17 cellular contexts compared by ENCODE assay signal in the genomic region with DNA sequence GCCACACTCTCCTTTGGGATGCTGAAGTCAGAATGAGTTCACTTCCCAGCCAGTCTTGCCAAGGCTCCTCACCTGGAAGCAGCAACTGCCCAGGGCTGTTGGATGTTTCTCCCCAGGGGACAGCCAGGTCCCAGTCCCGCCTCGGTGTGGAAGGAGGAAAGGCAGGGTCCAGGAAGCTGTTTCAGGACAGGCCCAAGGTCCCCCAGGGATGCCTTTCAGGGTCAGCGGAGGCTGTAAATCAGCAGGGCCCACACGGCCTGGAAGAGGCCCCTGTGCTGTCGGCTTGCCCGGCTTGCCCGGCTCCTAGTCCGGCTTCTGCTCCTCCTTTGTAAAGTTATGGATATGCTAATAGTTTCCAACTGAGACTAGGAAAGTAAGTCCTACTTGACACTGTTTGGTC. TPM values are rescaled to one million over a fixed set of nuclear protein-coding genes. Genes with fewer than 3 reads are reported as not detected.
A peak's percentile ranks its signal among the peaks of the same experiment; 100 is the strongest.
DNase-seq lines count a peak whose midpoint lies in the region; ATAC-seq, FAIRE-seq and TF ChIP-seq lines count a peak whose summit lies in the region.
"Had no signal": no experiment of that assay in that cellular context is flagged by ENCODE, and none has a peak within 500 bp of the region (broad histone marks: within the 10 kb centered on the region; RNA-seq: fewer than 3 reads in every experiment).

No MANE protein-coding gene starts in this region.

- no peak for ATAC-seq in CD4-positive, alpha-beta T cell (ENCODE audit: poor library complexity)
- ATAC-seq in activated naive CD8-positive, alpha-beta T cell treated with anti-CD3 and anti-CD28 coated beads, Interleukin-2, amount 50 U/mL, for 24 hours: no peak
- ATAC-seq in natural killer cell (no peak), GM18502 (IDR thresholded peaks at IDR 0.05; ENCODE audit: poor library complexity, unreplicated experiment) (no peak), GM18511 (IDR thresholded peaks at IDR 0.05; ENCODE audit: unreplicated experiment) (no peak)

- no peaks in the 10 kb centered on the region for H3K9me3 Mint-ChIP-seq in CD4-positive, alpha-beta T cell
- H3K9me3 Mint-ChIP-seq in IgD-negative memory B cell (no peaks in the 10 kb centered on the region), natural killer cell (no peaks in the 10 kb centered on the region)
- no peaks in the 10 kb centered on the region for H3K9me3 Mint-ChIP-seq in activated naive CD8-positive, alpha-beta T cell treated with anti-CD3 and anti-CD28 coated beads, Interleukin-2, amount 50 U/mL, for 24 hours

- H3K36me3 ChIP-seq in colonic mucosa: no peaks in the 10 kb centered on the region
- H3K36me3 ChIP-seq: adrenal gland had no signal

- no peak overlapping the region for H3K27ac Mint-ChIP-seq in CD4-positive, alpha-beta T cell
- H3K27ac Mint-ChIP-seq in IgD-negative memory B cell (peak overlapping the region; percentile 80 to 100 (median 86)), natural killer cell (peak overlapping the region in 1 of 2 donors; percentile 98)
- H3K27ac Mint-ChIP-seq in activated naive CD8-positive, alpha-beta T cell treated with anti-CD3 and anti-CD28 coated beads, Interleukin-2, amount 50 U/mL, for 24 hours: peak overlapping the region; percentile 96

- POLR2A ChIA-PET in CD4-positive, alpha-beta T cell (lab: Charles Lee): interaction anchor here (0.7 to 32.3 kb wide), 9 partner anchors 5 to 110 kb away, joined by 3 to 2111 read pairs (median 271); a partner anchor contains a TSS

- H3K4me3 Mint-ChIP-seq in CD4-positive, alpha-beta T cell: peak overlapping the region; percentile 100
- peak overlapping the region; percentile 73 to 99 (median 94) for H3K4me3 Mint-ChIP-seq in IgD-negative memory B cell
- H3K4me3 Mint-ChIP-seq in activated naive CD8-positive, alpha-beta T cell treated with anti-CD3 and anti-CD28 coated beads, Interleukin-2, amount 50 U/mL, for 24 hours: peak overlapping the region; percentile 92
- peak overlapping the region; percentile 99 for H3K4me3 Mint-ChIP-seq in natural killer cell

- FAIRE-seq in RCC 7860 (lab: Jason Lieb, UNC): no peak
- FAIRE-seq: colon, HTR-8/SVneo had no signal

- H3K9ac ChIP-seq in colonic mucosa (ENCODE audit: low read depth in 2 of 2, low read length in 2 of 2): peak overlapping the region in 1 of 2 donors; percentile 21
- H3K9ac ChIP-seq: GM23248 had no signal

- TF ChIP-seq CTCF in CD4-positive, alpha-beta T cell (IDR thresholded peaks at IDR 0.05): no peak
- no peak for TF ChIP-seq CTCF in natural killer cell (IDR thresholded peaks at IDR 0.05)
- TF ChIP-seq CTCF in colonic mucosa (IDR thresholded peaks at IDR 0.05): no peak

- DNase-seq in CD4-positive, alpha-beta T cell: no peak
- DNase-seq in activated naive CD8-positive, alpha-beta T cell treated with anti-CD3 and anti-CD28 coated beads, Interleukin-2, amount 50 U/mL, for 24 hours: no peak
- DNase-seq in natural killer cell (no peak), RCC 7860 (ENCODE audit: low spot score) (no peak), colonic mucosa (no peak)
- DNase-seq: activated CD4-positive, CD25-positive, alpha-beta regulatory T cell; adrenal gland; GM23248; NCI-H1105 treated with DMSO at 0.1 percent for 48 hours; stimulated activated CD4-positive, alpha-beta T cell treated with anti-CD3 and anti-CD28 coated beads, Interleukin-1b, Interleukin-23, amount 100 ng/mL, for 48 hours had no signal

- no peaks in the 10 kb centered on the region for H3K27me3 ChIP-seq in CD4-positive, alpha-beta T cell (ENCODE audit: control insufficient read depth, insufficient read depth, low read length)
- H3K27me3 ChIP-seq in colonic mucosa: no peaks in the 10 kb centered on the region
- H3K27me3 ChIP-seq: adrenal gland had no signal

- peaks cover 96% of the 10 kb centered on the region for H3K4me1 Mint-ChIP-seq in CD4-positive, alpha-beta T cell (ENCODE audit: low read depth)
- peaks cover 61 to 73% (median 65%) of the 10 kb centered on the region in 3 donors for H3K4me1 Mint-ChIP-seq in IgD-negative memory B cell
- H3K4me1 Mint-ChIP-seq in activated naive CD8-positive, alpha-beta T cell treated with anti-CD3 and anti-CD28 coated beads, Interleukin-2, amount 50 U/mL, for 24 hours: peaks cover 87% of the 10 kb centered on the region
- peaks cover 97 to 99% of the 10 kb centered on the region in 2 donors for H3K4me1 Mint-ChIP-seq in natural killer cell

- H3K4me3 ChIP-seq in colonic mucosa: no peak overlapping the region
- H3K4me3 ChIP-seq: adrenal gland, GM23248 had no signal

- intact Hi-C loops in CD4-positive, alpha-beta T cell (cut with DNase I, micrococcal nuclease): loop anchor here in 1 of 2 experiments (1.0 kb wide), 1 partner anchor 7 kb away; no protein-coding TSS in a partner anchor
- intact Hi-C loops in natural killer cell (cut with micrococcal nuclease) (loop anchor here (5.0 kb wide), 1 partner anchor 107 kb away; no protein-coding TSS in a partner anchor), colonic mucosa (cut with DNase I) (no loop called here)

- no peaks in the 10 kb centered on the region for H3K9me3 ChIP-seq in CD4-positive, alpha-beta T cell (ENCODE audit: control insufficient read depth, low read length)
- H3K9me3 ChIP-seq in colonic mucosa: no peaks in the 10 kb centered on the region
- H3K9me3 ChIP-seq: adrenal gland had no signal

- H3K27me3 Mint-ChIP-seq in CD4-positive, alpha-beta T cell: no peaks in the 10 kb centered on the region
- H3K27me3 Mint-ChIP-seq in IgD-negative memory B cell: no peaks in the 10 kb centered on the region
- H3K27me3 Mint-ChIP-seq in activated naive CD8-positive, alpha-beta T cell treated with anti-CD3 and anti-CD28 coated beads, Interleukin-2, amount 50 U/mL, for 24 hours: no peaks in the 10 kb centered on the region
- H3K27me3 Mint-ChIP-seq in natural killer cell (ENCODE audit: low read depth in 2 of 2): no peaks in the 10 kb centered on the region

- peak overlapping the region; percentile 93 for H3K27ac ChIP-seq in CD4-positive, alpha-beta T cell (ENCODE audit: low read depth, low read length)
- no peak overlapping the region for H3K27ac ChIP-seq in colonic mucosa
- H3K27ac ChIP-seq: adrenal gland, GM23248 had no signal

- peaks cover 78% of the 10 kb centered on the region for H3K36me3 Mint-ChIP-seq in CD4-positive, alpha-beta T cell (ENCODE audit: low read depth)
- H3K36me3 Mint-ChIP-seq in IgD-negative memory B cell: peaks cover 9% of the 10 kb centered on the region
- H3K36me3 Mint-ChIP-seq in activated naive CD8-positive, alpha-beta T cell treated with anti-CD3 and anti-CD28 coated beads, Interleukin-2, amount 50 U/mL, for 24 hours (ENCODE audit: low read depth): peaks cover 80% of the 10 kb centered on the region
- no peaks in the 10 kb centered on the region for H3K36me3 Mint-ChIP-seq in natural killer cell

- no peaks in the 10 kb centered on the region for H3K4me1 ChIP-seq in colonic mucosa
- H3K4me1 ChIP-seq: adrenal gland had no signal

- CTCF ChIA-PET in CD4-positive, alpha-beta T cell (lab: Charles Lee): interaction anchor here (1.3 to 3.1 kb wide), 3 partner anchors 10 to 109 kb away, joined by 3 to 14 read pairs (median 6); a partner anchor contains a TSS

RNA-seq across cellular contexts. Expression of a gene that starts 10.3 kb away (rescaled TPM):
- 100 to 1,000 TPM; 297 to 300 TPM for total RNA-seq in CD4-positive, alpha-beta T cell
- polyA plus RNA-seq in IgD-negative memory B cell: 213 TPM
- total RNA-seq in natural killer cell: 100 to 1,000 TPM; 294 to 391 (median 350) TPM
- total RNA-seq in colonic mucosa: 1 to 10 TPM; 4.9 to 5.6 TPM
- total RNA-seq: GM23248, NCI-H460, osteocyte had no signal
- polyA plus RNA-seq: GM23248 had no signal

Comparison
In these comparisons a context has a peak if more than half of its experiments do, and no peak if none do; other contexts are left out.
1. RNA of a gene that starts 10.3 kb away (total RNA-seq): 294 to 391 TPM in natural killer cell and 297 to 300 TPM in CD4-positive, alpha-beta T cell; 4.9 to 5.6 TPM in colonic mucosa; every median in the first group is over 10 times any median in the second.
2. Peak in every context shown above with its lines, with median percentiles within 50 percentile points of each other: H3K4me3 Mint-ChIP-seq.